ENCODE assay signal across 1 cellular context in the genomic region with DNA sequence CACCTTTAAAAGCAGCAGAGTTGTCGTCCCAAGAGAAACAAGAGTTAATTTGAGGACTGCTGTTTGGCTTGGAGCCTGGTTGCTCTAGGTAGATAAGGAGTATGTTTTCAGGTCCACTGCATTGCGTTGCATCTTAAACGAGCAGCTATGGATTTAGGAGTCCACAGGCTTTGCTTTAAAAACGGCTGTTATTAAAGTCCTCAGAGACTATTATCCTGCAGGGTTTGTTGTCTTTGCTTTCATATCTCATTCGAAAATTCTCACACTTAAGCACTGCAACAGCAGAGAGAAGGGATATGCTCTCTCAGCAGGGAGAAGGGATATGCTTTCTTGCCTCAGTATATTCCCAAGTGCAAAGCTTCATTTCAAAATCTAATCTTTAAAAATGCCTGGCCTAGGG.
TF ChIP-seq lines count a peak whose summit lies in the region.

No MANE protein-coding gene starts in this region.

TF ChIP-seq in HEK293, 187 proteins besides CTCF, POLR2A, EP300 and RAD21:
- TF ChIP-seq ZNF768 (tag by site-specific recombination; IDR thresholded peaks at IDR 0.05): no peak
- TF ChIP-seq ZNF23 (tag by site-specific recombination; IDR thresholded peaks at IDR 0.05; ENCODE audit: borderline replicate concordance): no peak
- TF ChIP-seq ZNF670 (tag by site-specific recombination; IDR thresholded peaks at IDR 0.05; ENCODE audit: low read depth): no peak
- TF ChIP-seq ZNF549 (tag by site-specific recombination; IDR thresholded peaks at IDR 0.05): no peak
- TF ChIP-seq, protein P1, sequence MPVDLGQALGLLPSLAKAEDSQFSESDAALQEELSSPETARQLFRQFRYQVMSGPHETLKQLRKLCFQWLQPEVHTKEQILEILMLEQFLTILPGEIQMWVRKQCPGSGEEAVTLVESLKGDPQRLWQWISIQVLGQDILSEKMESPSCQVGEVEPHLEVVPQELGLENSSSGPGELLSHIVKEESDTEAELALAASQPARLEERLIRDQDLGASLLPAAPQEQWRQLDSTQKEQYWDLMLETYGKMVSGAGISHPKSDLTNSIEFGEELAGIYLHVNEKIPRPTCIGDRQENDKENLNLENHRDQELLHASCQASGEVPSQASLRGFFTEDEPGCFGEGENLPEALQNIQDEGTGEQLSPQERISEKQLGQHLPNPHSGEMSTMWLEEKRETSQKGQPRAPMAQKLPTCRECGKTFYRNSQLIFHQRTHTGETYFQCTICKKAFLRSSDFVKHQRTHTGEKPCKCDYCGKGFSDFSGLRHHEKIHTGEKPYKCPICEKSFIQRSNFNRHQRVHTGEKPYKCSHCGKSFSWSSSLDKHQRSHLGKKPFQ (tag by site-specific recombination; IDR thresholded peaks at IDR 0.05): no peak
- TF ChIP-seq SETDB1 (IDR thresholded peaks at IDR 0.05; ENCODE audit: insufficient read length, low read length): no peak
- peak; percentile 81 for TF ChIP-seq TRIM28 (IDR thresholded peaks at IDR 0.05; ENCODE audit: borderline replicate concordance, low read length)
- TF ChIP-seq, protein P2, sequence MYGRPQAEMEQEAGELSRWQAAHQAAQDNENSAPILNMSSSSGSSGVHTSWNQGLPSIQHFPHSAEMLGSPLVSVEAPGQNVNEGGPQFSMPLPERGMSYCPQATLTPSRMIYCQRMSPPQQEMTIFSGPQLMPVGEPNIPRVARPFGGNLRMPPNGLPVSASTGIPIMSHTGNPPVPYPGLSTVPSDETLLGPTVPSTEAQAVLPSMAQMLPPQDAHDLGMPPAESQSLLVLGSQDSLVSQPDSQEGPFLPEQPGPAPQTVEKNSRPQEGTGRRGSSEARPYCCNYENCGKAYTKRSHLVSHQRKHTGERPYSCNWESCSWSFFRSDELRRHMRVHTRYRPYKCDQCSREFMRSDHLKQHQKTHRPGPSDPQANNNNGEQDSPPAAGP (tag by site-specific recombination; IDR thresholded peaks at IDR 0.05): no peak
- TF ChIP-seq TCF7L2 (IDR thresholded peaks at IDR 0.05; ENCODE audit: borderline replicate concordance, low read depth, low read length): peak; percentile 52; the same call in 1 of the 2 replicates
